1 cellular context compared by ENCODE assay signal in genomic region chrX:28507650-28508049, GRCh38.
TF ChIP-seq lines count a peak whose summit lies in the region.

No MANE protein-coding gene starts in this region.

TF ChIP-seq in H1, 55 proteins besides CTCF, POLR2A, EP300 and RAD21:
- TF ChIP-seq NANOG (IDR thresholded peaks at IDR 0.05; ENCODE audit: insufficient read depth, low read depth, low read length, poor library complexity, severe bottlenecking), result peak; percentile 72
